In genomic region chr12:56645717-56646446, GRCh38 we compare ENCODE assay signal across 1 cellular context.
TF ChIP-seq lines count a peak whose summit lies in the region.

Gene ATP5F1B (minus strand): TSS chr12:56645984. CDS start chr12:56645963, 21 bp downstream.

TF ChIP-seq in HepG2, 621 proteins besides CTCF, POLR2A, EP300 and RAD21 (continued from another document and continues in another):
- TF ChIP-seq, protein P1, sequence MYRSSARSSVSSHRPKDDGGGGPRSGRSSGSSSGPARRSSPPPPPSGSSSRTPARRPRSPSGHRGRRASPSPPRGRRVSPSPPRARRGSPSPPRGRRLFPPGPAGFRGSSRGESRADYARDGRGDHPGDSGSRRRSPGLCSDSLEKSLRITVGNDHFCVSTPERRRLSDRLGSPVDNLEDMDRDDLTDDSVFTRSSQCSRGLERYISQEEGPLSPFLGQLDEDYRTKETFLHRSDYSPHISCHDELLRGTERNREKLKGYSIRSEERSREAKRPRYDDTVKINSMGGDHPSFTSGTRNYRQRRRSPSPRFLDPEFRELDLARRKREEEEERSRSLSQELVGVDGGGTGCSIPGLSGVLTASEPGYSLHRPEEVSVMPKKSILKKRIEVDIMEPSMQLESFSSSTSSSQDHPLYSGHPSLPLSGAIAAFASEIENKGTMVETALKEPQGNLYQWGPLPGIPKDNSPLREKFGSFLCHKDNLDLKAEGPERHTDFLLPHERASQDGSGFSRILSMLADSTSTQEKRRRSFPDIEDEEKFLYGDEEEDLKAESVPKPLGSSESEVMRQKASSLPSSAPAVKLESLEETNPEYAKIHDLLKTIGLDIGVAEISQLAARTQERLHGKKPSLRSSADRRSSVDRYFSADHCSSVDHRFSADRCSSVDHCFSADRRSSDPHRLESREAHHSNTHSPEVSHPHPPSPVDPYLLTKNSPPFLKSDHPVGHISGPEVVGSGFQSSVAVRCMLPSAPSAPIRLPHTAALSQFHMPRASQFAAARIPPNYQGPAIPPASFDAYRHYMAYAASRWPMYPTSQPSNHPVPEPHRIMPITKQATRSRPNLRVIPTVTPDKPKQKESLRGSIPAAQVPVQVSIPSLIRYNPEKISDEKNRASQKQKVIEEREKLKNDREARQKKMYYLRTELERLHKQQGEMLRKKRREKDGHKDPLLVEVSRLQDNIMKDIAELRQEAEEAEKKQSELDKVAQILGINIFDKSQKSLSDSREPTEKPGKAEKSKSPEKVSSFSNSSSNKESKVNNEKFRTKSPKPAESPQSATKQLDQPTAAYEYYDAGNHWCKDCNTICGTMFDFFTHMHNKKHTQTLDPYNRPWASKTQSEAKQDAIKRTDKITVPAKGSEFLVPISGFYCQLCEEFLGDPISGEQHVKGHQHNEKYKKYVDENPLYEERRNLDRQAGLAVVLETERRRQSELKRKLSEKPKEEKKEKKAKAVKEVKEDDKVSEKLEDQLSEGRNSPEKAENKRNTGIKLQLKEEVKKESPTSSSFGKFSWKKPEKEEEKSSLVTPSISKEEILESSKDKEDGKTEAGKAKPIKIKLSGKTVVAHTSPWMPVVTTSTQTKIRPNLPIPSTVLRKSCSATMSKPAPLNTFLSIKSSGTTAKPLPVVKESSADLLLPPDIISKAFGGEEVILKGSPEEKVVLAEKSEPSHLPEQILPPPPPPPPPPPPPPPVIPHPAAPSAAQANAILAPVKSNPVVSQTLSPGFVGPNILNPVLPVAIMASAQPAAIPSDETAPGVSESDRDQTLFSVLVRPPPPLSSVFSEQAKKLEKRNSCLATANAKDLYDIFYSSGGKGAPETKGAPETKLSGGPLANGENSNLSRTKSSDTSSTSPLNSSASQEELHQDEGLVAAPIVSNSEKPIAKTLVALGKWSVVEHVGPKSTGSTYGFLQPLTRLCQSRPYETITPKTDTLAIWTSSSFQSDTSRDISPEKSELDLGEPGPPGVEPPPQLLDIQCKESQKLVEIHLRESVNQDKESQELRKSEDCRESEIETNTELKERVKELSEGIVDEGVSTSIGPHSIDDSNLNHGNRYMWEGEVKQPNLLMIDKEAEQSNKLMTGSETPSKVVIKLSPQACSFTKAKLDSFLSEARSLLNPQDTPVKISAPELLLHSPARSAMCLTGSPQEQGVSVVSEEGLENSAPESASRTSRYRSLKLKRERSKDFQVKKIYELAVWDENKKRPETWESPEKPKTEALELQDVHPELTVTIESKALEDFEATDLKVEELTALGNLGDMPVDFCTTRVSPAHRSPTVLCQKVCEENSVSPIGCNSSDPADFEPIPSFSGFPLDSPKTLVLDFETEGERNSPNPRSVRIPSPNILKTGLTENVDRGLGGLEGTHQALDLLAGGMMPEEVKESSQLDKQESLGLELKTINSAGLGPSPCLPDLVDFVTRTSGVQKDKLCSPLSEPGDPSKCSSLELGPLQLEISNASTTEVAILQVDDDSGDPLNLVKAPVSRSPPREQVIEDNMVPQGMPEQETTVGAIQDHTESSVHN (CRISPR knock-in tag; IDR thresholded peaks at IDR 0.05): no peak
- TF ChIP-seq ZNF674 (CRISPR knock-in tag; IDR thresholded peaks at IDR 0.05; ENCODE audit: low read depth) (no peak; the same call in 1 of the 2 replicates), ZNF557 (CRISPR knock-in tag; IDR thresholded peaks at IDR 0.05) (no peak), TAF1 (CRISPR knock-in tag; IDR thresholded peaks at IDR 0.05) (peak; percentile 99), ZNF704 (CRISPR knock-in tag; IDR thresholded peaks at IDR 0.05; ENCODE audit: borderline replicate concordance) (peak; percentile 38; the same call in 1 of the 2 replicates), ETS1 (CRISPR knock-in tag; IDR thresholded peaks at IDR 0.05) (no peak), MXD4 (CRISPR knock-in tag; IDR thresholded peaks at IDR 0.05) (peak; percentile 78; the same call in 1 of the 2 replicates), CSRNP1 (CRISPR knock-in tag; IDR thresholded peaks at IDR 0.05) (peak; percentile 91), THRA (CRISPR knock-in tag; IDR thresholded peaks at IDR 0.05; ENCODE audit: borderline replicate concordance) (no peak; the same call in 1 of the 2 replicates), PHF5A (CRISPR knock-in tag; IDR thresholded peaks at IDR 0.05; ENCODE audit: low read depth, unreplicated experiment) (peak; percentile 72), ZGPAT (CRISPR knock-in tag; IDR thresholded peaks at IDR 0.05) (peak; percentile 69; the same call in 1 of the 2 replicates), NCOA1 (CRISPR knock-in tag; IDR thresholded peaks at IDR 0.05) (no peak; the same call in 1 of the 2 replicates), TBX2 (CRISPR knock-in tag; IDR thresholded peaks at IDR 0.05; ENCODE audit: borderline replicate concordance) (peak; percentile 83), XRCC5 (optimal IDR thresholded peaks at IDR 0.05; ENCODE audit: low read length) (no peak), KDM5B (CRISPR knock-in tag; IDR thresholded peaks at IDR 0.05; ENCODE audit: borderline replicate concordance) (peak; percentile 65; the same call in 1 of the 2 replicates), SP5 (CRISPR knock-in tag; IDR thresholded peaks at IDR 0.05; ENCODE audit: borderline replicate concordance, low read depth) (no peak), TEAD3 (CRISPR knock-in tag; optimal IDR thresholded peaks at IDR 0.05; ENCODE audit: borderline replicate concordance) (peak; percentile 54), ZNF883 (CRISPR knock-in tag; IDR thresholded peaks at IDR 0.05; ENCODE audit: not compliant biosample characterization) (no peak), NR3C1 (CRISPR knock-in tag; IDR thresholded peaks at IDR 0.05) (no peak), RBFOX2 (IDR thresholded peaks at IDR 0.05; ENCODE audit: low read depth, low read length) (peak; percentile 96), ZNF547 (CRISPR knock-in tag; IDR thresholded peaks at IDR 0.05) (no peak; the same call in 1 of the 2 replicates), KDM1A (CRISPR knock-in tag; IDR thresholded peaks at IDR 0.05) (no peak), ZNF83 (CRISPR knock-in tag; IDR thresholded peaks at IDR 0.05; ENCODE audit: borderline replicate concordance) (peak; percentile 72; the same call in 1 of the 2 replicates), TOE1 (CRISPR knock-in tag; IDR thresholded peaks at IDR 0.05) (no peak), ZNF615 (CRISPR knock-in tag; IDR thresholded peaks at IDR 0.05; ENCODE audit: borderline replicate concordance) (no peak), ZMYM2 (CRISPR knock-in tag; IDR thresholded peaks at IDR 0.05) (no peak), KAT2B (IDR thresholded peaks at IDR 0.05; ENCODE audit: borderline replicate concordance, low read depth, low read length) (no peak), MIER2 (CRISPR knock-in tag; IDR thresholded peaks at IDR 0.05) (no peak), RFX1 (IDR thresholded peaks at IDR 0.05) (no peak), ARNT2 (CRISPR knock-in tag; IDR thresholded peaks at IDR 0.05; ENCODE audit: low read depth) (peak; percentile 6; the same call in 1 of the 2 replicates), ZNF136 (CRISPR knock-in tag; IDR thresholded peaks at IDR 0.05; ENCODE audit: low read depth) (no peak), IRF9 (CRISPR knock-in tag; IDR thresholded peaks at IDR 0.05; ENCODE audit: borderline replicate concordance) (peak; percentile 57), ZNF24 (IDR thresholded peaks at IDR 0.05) (0 out of 2 replicates have a peak, but pooled peaks have one; percentile 55), NFIC (IDR thresholded peaks at IDR 0.05; ENCODE audit: low read length) (no peak)
- TF ChIP-seq, protein P2, sequence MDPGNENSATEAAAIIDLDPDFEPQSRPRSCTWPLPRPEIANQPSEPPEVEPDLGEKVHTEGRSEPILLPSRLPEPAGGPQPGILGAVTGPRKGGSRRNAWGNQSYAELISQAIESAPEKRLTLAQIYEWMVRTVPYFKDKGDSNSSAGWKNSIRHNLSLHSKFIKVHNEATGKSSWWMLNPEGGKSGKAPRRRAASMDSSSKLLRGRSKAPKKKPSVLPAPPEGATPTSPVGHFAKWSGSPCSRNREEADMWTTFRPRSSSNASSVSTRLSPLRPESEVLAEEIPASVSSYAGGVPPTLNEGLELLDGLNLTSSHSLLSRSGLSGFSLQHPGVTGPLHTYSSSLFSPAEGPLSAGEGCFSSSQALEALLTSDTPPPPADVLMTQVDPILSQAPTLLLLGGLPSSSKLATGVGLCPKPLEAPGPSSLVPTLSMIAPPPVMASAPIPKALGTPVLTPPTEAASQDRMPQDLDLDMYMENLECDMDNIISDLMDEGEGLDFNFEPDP (CRISPR knock-in tag; conservative IDR thresholded peaks at IDR 0.05): no peak
- TF ChIP-seq, protein P3, sequence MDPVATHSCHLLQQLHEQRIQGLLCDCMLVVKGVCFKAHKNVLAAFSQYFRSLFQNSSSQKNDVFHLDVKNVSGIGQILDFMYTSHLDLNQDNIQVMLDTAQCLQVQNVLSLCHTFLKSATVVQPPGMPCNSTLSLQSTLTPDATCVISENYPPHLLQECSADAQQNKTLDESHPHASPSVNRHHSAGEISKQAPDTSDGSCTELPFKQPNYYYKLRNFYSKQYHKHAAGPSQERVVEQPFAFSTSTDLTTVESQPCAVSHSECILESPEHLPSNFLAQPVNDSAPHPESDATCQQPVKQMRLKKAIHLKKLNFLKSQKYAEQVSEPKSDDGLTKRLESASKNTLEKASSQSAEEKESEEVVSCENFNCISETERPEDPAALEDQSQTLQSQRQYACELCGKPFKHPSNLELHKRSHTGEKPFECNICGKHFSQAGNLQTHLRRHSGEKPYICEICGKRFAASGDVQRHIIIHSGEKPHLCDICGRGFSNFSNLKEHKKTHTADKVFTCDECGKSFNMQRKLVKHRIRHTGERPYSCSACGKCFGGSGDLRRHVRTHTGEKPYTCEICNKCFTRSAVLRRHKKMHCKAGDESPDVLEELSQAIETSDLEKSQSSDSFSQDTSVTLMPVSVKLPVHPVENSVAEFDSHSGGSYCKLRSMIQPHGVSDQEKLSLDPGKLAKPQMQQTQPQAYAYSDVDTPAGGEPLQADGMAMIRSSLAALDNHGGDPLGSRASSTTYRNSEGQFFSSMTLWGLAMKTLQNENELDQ (CRISPR knock-in tag; IDR thresholded peaks at IDR 0.05; ENCODE audit: borderline replicate concordance): no peak
- TF ChIP-seq, protein P4, sequence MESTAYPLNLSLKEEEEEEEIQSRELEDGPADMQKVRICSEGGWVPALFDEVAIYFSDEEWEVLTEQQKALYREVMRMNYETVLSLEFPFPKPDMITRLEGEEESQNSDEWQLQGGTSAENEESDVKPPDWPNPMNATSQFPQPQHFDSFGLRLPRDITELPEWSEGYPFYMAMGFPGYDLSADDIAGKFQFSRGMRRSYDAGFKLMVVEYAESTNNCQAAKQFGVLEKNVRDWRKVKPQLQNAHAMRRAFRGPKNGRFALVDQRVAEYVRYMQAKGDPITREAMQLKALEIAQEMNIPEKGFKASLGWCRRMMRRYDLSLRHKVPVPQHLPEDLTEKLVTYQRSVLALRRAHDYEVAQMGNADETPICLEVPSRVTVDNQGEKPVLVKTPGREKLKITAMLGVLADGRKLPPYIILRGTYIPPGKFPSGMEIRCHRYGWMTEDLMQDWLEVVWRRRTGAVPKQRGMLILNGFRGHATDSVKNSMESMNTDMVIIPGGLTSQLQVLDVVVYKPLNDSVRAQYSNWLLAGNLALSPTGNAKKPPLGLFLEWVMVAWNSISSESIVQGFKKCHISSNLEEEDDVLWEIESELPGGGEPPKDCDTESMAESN (CRISPR knock-in tag; conservative IDR thresholded peaks at IDR 0.05): no peak
